In genomic region chr15:31217566-31218270, GRCh38 we compare ENCODE assay signal across 14 cellular contexts.
DNase-seq lines count a peak whose midpoint lies in the region; ATAC-seq and TF ChIP-seq lines count a peak whose summit lies in the region.
"Had no signal": no experiment of that assay in that cellular context is flagged by ENCODE, and none has a peak within 500 bp of the region (broad histone marks: within the 10 kb centered on the region; RNA-seq: fewer than 3 reads in every experiment).

No MANE protein-coding gene starts in this region.

- H3K4me1 Mint-ChIP-seq in CD4-positive, alpha-beta T cell (ENCODE audit: low read depth) = peaks cover 62% of the 10 kb centered on the region
- H3K4me1 Mint-ChIP-seq in naive thymus-derived CD4-positive, alpha-beta T cell = peaks cover 9 to 58% (median 47%) of the 10 kb centered on the region in 7 donors

- no peaks in the 10 kb centered on the region for H3K9me3 ChIP-seq in BLaER1 treated with 17β-estradiol and CSF1 and Interleukin-3, amounts not matched to agents 10 nM and 100 nM (replicated peaks in 1 of 11)
- H3K9me3 ChIP-seq in CD4-positive, alpha-beta T cell (ENCODE audit: control insufficient read depth, low read length) = no peaks in the 10 kb centered on the region
- no peaks in the 10 kb centered on the region for H3K9me3 ChIP-seq in naive thymus-derived CD4-positive, alpha-beta T cell (ENCODE audit: control insufficient read depth in 2 of 3, low read length in 3 of 3)
- no peaks in the 10 kb centered on the region for H3K9me3 ChIP-seq in BE2C
- H3K9me3 ChIP-seq in sigmoid colon = no peaks in the 10 kb centered on the region
- H3K9me3 ChIP-seq: tibial nerve had no signal

- DNase-seq in CD4-positive, alpha-beta T cell = no peak
- no peak for DNase-seq in naive thymus-derived CD4-positive, alpha-beta T cell
- DNase-seq in activated gamma-delta T cell (lab: John Stamatoyannopoulos, UW) (no peak), BE2C (no peak), sigmoid colon (no peak)
- DNase-seq in stimulated activated CD8-positive, alpha-beta memory T cell treated with anti-CD3 and anti-CD28 coated beads, Interleukin-4, amount 100 ng/mL, for 48 hours = no peak
- DNase-seq: effector CD4-positive, alpha-beta T cell; H9; NCI-H1417; NCI-H748 treated with DMSO at 0.1 percent for 48 hours had no signal

- no peaks in the 10 kb centered on the region for H3K36me3 ChIP-seq in BLaER1 treated with 17β-estradiol and CSF1 and Interleukin-3, amounts not matched to agents 10 nM and 100 nM
- H3K36me3 ChIP-seq in naive thymus-derived CD4-positive, alpha-beta T cell (ENCODE audit: control insufficient read depth in 2 of 3, insufficient read depth in 3 of 3, low read length in 3 of 3) = no peaks in the 10 kb centered on the region
- no peaks in the 10 kb centered on the region for H3K36me3 ChIP-seq in BE2C
- no peaks in the 10 kb centered on the region for H3K36me3 ChIP-seq in sigmoid colon
- H3K36me3 ChIP-seq: tibial nerve had no signal

- peaks cover 57 to 90% (median 80%) of the 10 kb centered on the region in 10 experiments for H3K4me1 ChIP-seq in BLaER1 treated with 17β-estradiol and CSF1 and Interleukin-3, amounts not matched to agents 10 nM and 100 nM
- H3K4me1 ChIP-seq in naive thymus-derived CD4-positive, alpha-beta T cell (ENCODE audit: control insufficient read depth in 2 of 2, insufficient read depth in 2 of 2, low read length in 2 of 2) = peaks cover 11 to 14% of the 10 kb centered on the region in 2 donors
- H3K4me1 ChIP-seq in BE2C (peaks cover 3% of the 10 kb centered on the region), sigmoid colon (peaks cover 0 to 25% (median 19%) of the 10 kb centered on the region in 4 donors)

- peak overlapping the region; percentile 88 for H3K27ac Mint-ChIP-seq in CD4-positive, alpha-beta T cell
- peak overlapping the region; percentile 76 to 95 (median 88) for H3K27ac Mint-ChIP-seq in naive thymus-derived CD4-positive, alpha-beta T cell
- H3K27ac Mint-ChIP-seq: H9 had no signal

- H3K9me3 Mint-ChIP-seq in CD4-positive, alpha-beta T cell = no peaks in the 10 kb centered on the region
- no peaks in the 10 kb centered on the region for H3K9me3 Mint-ChIP-seq in naive thymus-derived CD4-positive, alpha-beta T cell
- H3K9me3 Mint-ChIP-seq: H9 had no signal

- no peaks in the 10 kb centered on the region for H3K27me3 Mint-ChIP-seq in CD4-positive, alpha-beta T cell
- H3K27me3 Mint-ChIP-seq in naive thymus-derived CD4-positive, alpha-beta T cell = peaks cover 0 to under 1% (median 0%) of the 10 kb centered on the region in 5 donors

- 96 to 97% methylated on average over 10 of the region's 10 CpGs for WGBS in sigmoid colon, 2 donors

- H4K20me1 ChIP-seq in BLaER1 treated with 17β-estradiol and CSF1 and Interleukin-3, amounts not matched to agents 10 nM and 100 nM = no peaks in the 10 kb centered on the region

- TF ChIP-seq EP300 in sigmoid colon (IDR thresholded peaks at IDR 0.05) = no peak

- TF ChIP-seq POLR2A in Raji (IDR thresholded peaks at IDR 0.05; ENCODE audit: insufficient read depth, low read depth, low read length) (peak; percentile 43; the same call in 1 of the 2 replicates), sigmoid colon (IDR thresholded peaks at IDR 0.05) (no peak)

- POLR2A ChIA-PET in CD4-positive, alpha-beta T cell (lab: Charles Lee) = interaction anchor here (0.8 to 4.2 kb wide), 5 partner anchors 11 to 242 kb away, joined by 3 to 21 read pairs (median 7); partner anchors contain the start of gene KLF13
- POLR2A ChIA-PET in naive thymus-derived CD4-positive, alpha-beta T cell (lab: Charles Lee) = interaction anchor here (1.0 to 4.2 kb wide), 7 partner anchors 47 to 270 kb away, joined by 3 to 18 read pairs (median 4); partner anchors contain the start of gene KLF13

- peak overlapping the region in 10 of 11 experiments; percentile 99 to 100 (median 100); a peak in 19 of 22 replicates for H3K27ac ChIP-seq in BLaER1 treated with 17β-estradiol and CSF1 and Interleukin-3, amounts not matched to agents 10 nM and 100 nM
- H3K27ac ChIP-seq in CD4-positive, alpha-beta T cell (ENCODE audit: low read depth, low read length) = no peak overlapping the region
- H3K27ac ChIP-seq in naive thymus-derived CD4-positive, alpha-beta T cell (ENCODE audit: low read depth, low read length) = peak overlapping the region; percentile 33
- no peak overlapping the region for H3K27ac ChIP-seq in sigmoid colon

- H3K9ac ChIP-seq in BLaER1 treated with 17β-estradiol and CSF1 and Interleukin-3, amounts not matched to agents 10 nM and 100 nM = peak overlapping the region in 5 of 11 experiments; percentile 20 to 100 (median 98); a peak in 6 of 22 replicates

- H3K4me3 Mint-ChIP-seq in CD4-positive, alpha-beta T cell = peak overlapping the region; percentile 81
- H3K4me3 Mint-ChIP-seq in naive thymus-derived CD4-positive, alpha-beta T cell = peak overlapping the region in 2 of 10 donors; percentile 9 to 24

- CTCF ChIA-PET in CD4-positive, alpha-beta T cell (lab: Charles Lee) = no interaction called here
- CTCF ChIA-PET in naive thymus-derived CD4-positive, alpha-beta T cell (lab: Charles Lee) = interaction anchor here (1.2 to 1.3 kb wide), 2 partner anchors 108 to 271 kb away, joined by 3 read pairs; partner anchors contain the start of gene KLF13

- peak overlapping the region; percentile 78 to 99 (median 94); a peak in 18 of 22 replicates for H3K4me2 ChIP-seq in BLaER1 treated with 17β-estradiol and CSF1 and Interleukin-3, amounts not matched to agents 10 nM and 100 nM
- H3K4me2 ChIP-seq: smooth muscle cell had no signal

- no peak for ATAC-seq in CD4-positive, alpha-beta T cell (ENCODE audit: poor library complexity)
- ATAC-seq in naive thymus-derived CD4-positive, alpha-beta T cell = no peak

- H3K27me3 ChIP-seq in BLaER1 treated with 17β-estradiol and CSF1 and Interleukin-3, amounts not matched to agents 10 nM and 100 nM = no peaks in the 10 kb centered on the region
- no peaks in the 10 kb centered on the region for H3K27me3 ChIP-seq in CD4-positive, alpha-beta T cell (ENCODE audit: control insufficient read depth, insufficient read depth, low read length)
- no peaks in the 10 kb centered on the region for H3K27me3 ChIP-seq in naive thymus-derived CD4-positive, alpha-beta T cell (ENCODE audit: control insufficient read depth in 2 of 2, insufficient read depth in 2 of 2, low read length in 2 of 2)
- H3K27me3 ChIP-seq in BE2C = no peaks in the 10 kb centered on the region
- no peaks in the 10 kb centered on the region for H3K27me3 ChIP-seq in sigmoid colon
- H3K27me3 ChIP-seq: tibial nerve had no signal

- H3K36me3 Mint-ChIP-seq in CD4-positive, alpha-beta T cell (ENCODE audit: low read depth) = no peaks in the 10 kb centered on the region
- H3K36me3 Mint-ChIP-seq in naive thymus-derived CD4-positive, alpha-beta T cell = peaks cover 0 to under 1% (median 0%) of the 10 kb centered on the region in 5 donors

- TF ChIP-seq CTCF in CD4-positive, alpha-beta T cell (IDR thresholded peaks at IDR 0.05) = no peak
- no peak for TF ChIP-seq CTCF in BE2C (IDR thresholded peaks at IDR 0.05; ENCODE audit: low read depth, low read length)
- TF ChIP-seq CTCF in sigmoid colon (IDR thresholded peaks at IDR 0.05) = no peak

- intact Hi-C loops in CD4-positive, alpha-beta T cell (cut with DNase I, micrococcal nuclease) = loop anchor here (2.0 to 10.0 kb wide), 4 partner anchors 45 to 145 kb away; partner anchors contain the start of gene KLF13 (in 1 of the 2)
- intact Hi-C loops in naive thymus-derived CD4-positive, alpha-beta T cell (cut with micrococcal nuclease) = loop anchor here (2.0 to 5.0 kb wide), 4 partner anchors 49 to 270 kb away; no protein-coding TSS in a partner anchor
- intact Hi-C loops in sigmoid colon (cut with DNase I) = loop anchor here (5.0 kb wide), 2 partner anchors 35 to 225 kb away; partner anchors contain the start of gene MTMR10

- H3K4me3 ChIP-seq in BLaER1 treated with 17β-estradiol and CSF1 and Interleukin-3, amounts not matched to agents 10 nM and 100 nM = no peak overlapping the region
- H3K4me3 ChIP-seq in naive thymus-derived CD4-positive, alpha-beta T cell (ENCODE audit: low read length) = no peak overlapping the region
- no peak overlapping the region for H3K4me3 ChIP-seq in BE2C (ENCODE audit: low read depth, low read length)
- no peak overlapping the region for H3K4me3 ChIP-seq in sigmoid colon
- H3K4me3 ChIP-seq: smooth muscle cell, tibial nerve had no signal

Comparison
In these comparisons a context has a peak if more than half of its experiments do, and no peak if none do; other contexts are left out.
1. H3K27ac ChIP-seq: peak in BLaER1 treated with 17β-estradiol and CSF1 and Interleukin-3, amounts not matched to agents 10 nM and 100 nM (10 of 11) and naive thymus-derived CD4-positive, alpha-beta T cell (single experiment); none in CD4-positive, alpha-beta T cell (single experiment) and sigmoid colon (0 of 4).